In the genomic region with DNA sequence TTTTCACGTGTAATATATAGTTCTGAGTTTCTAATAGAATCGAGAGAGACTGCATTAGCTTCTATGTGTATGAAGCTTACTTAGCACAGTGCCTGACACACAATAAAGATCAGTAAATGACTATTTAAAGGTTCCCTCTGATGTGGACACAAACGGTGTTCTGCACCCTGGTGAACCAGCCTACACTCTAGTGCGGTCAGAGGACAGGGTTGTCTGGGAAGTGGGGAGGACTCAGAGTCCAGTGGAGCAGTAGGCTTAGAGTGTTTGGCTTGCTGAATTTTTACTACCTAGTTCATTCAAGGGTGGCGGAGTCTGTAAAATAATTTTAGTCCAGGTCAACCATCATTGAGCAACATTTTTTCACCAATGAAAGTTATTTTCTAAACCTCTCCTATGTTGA, we compare ENCODE assay signal across 28 cellular contexts.
"Had no signal": no experiment of that assay in that cellular context is flagged by ENCODE, and none has a peak within 500 bp of the region (broad histone marks: within the 10 kb centered on the region; RNA-seq: fewer than 3 reads in every experiment).

No MANE protein-coding gene starts in this region.

- H3K4me2 ChIP-seq: neural progenitor cell, smooth muscle cell had no signal

- H3K4me1 ChIP-seq: neural progenitor cell, parathyroid adenoma, psoas muscle, spleen, testis, transverse colon, upper lobe of right lung, uterus had no signal

- H3K9ac ChIP-seq: neural progenitor cell, parathyroid adenoma had no signal

- H3K27ac ChIP-seq: neural progenitor cell, ovary, parathyroid adenoma, psoas muscle, skin epidermis, spleen, suprapubic skin, testis, tibial artery, transverse colon, upper lobe of right lung, uterus had no signal

- H3K27me3 ChIP-seq: neural progenitor cell, ovary, spleen, suprapubic skin, testis, tibial artery, transverse colon, upper lobe of right lung, uterus had no signal

- ATAC-seq: natural killer cell; psoas muscle; right cardiac atrium; sciatic nerve; stimulated activated memory B cell treated with anti-CD40 and anti-IgM and Interleukin-4, amounts not matched to agents 10 μg/mL and 1 μg/mL and 100 μg/mL, for 72 hours; stimulated activated naive CD8-positive, alpha-beta T cell treated with anti-CD3 and anti-CD28 coated beads, Interleukin-15, amount 100 ng/mL, for 72 hours; stimulated activated naive CD8-positive, alpha-beta T cell treated with anti-CD3 and anti-CD28 coated beads, Interleukin-15, Interleukin-2, amounts not matched to agents 100 U/mL and 50 U/mL, for 24 hours; upper lobe of right lung had no signal

- H2AFZ ChIP-seq: neural progenitor cell, parathyroid adenoma had no signal

- H3K4me3 ChIP-seq: neural progenitor cell, ovary, psoas muscle, skin epidermis, smooth muscle cell, spleen, suprapubic skin, testis, tibial artery, transverse colon, upper lobe of right lung, uterus had no signal

- H3K36me3 ChIP-seq: neural progenitor cell, ovary, spleen, suprapubic skin, tibial artery, transverse colon, upper lobe of right lung, uterus had no signal

- DNase-seq: natural killer cell; occipital lobe; ovary; posterior cingulate gyrus; psoas muscle; right cardiac atrium; spleen; stimulated activated CD4-positive, alpha-beta T cell treated with anti-CD3 and anti-CD28 coated beads, Interleukin-12 subunit alpha, Interleukin-12 subunit beta, amount 100 ng/mL, for 4 hours; stimulated activated CD4-positive, alpha-beta T cell treated with anti-CD3 and anti-CD28 coated beads, Interleukin-1b, Interleukin-23, amount 100 ng/mL, for 48 hours; stimulated activated CD4-positive, alpha-beta T cell treated with anti-CD3 and anti-CD28 coated beads, Interleukin-4, amount 100 ng/mL, for 1 hour; stimulated activated CD4-positive, alpha-beta T cell treated with anti-CD3 and anti-CD28 coated beads, Interleukin-4, amount 100 ng/mL, for 4 hours; stimulated activated CD8-positive, alpha-beta memory T cell treated with anti-CD3 and anti-CD28 coated beads, Interleukin-4, amount 100 ng/mL, for 48 hours; stimulated activated naive CD4-positive, alpha-beta T cell; stimulated activated naive CD8-positive, alpha-beta T cell treated with anti-CD3 and anti-CD28 coated beads, Interleukin-15, amount 100 ng/mL, for 72 hours; stimulated activated naive CD8-positive, alpha-beta T cell treated with anti-CD3 and anti-CD28 coated beads, Interleukin-15, Interleukin-2, amounts not matched to agents 100 U/mL and 50 U/mL, for 24 hours; substantia nigra; testis; tibial artery; transverse colon; upper lobe of right lung; uterus had no signal

- H3K9me3 ChIP-seq: ovary, psoas muscle, spleen, suprapubic skin, testis, tibial artery, transverse colon, upper lobe of right lung, uterus had no signal
